Comparison of ENCODE assay signal across 9 cellular contexts in genomic region chrX:71514367-71515038, GRCh38. TPM values are rescaled to one million over a fixed set of nuclear protein-coding genes. Genes with fewer than 3 reads are reported as not detected.
DNase-seq lines count a peak whose midpoint lies in the region; ATAC-seq and TF ChIP-seq lines count a peak whose summit lies in the region.
"Had no signal": no experiment of that assay in that cellular context is flagged by ENCODE, and none has a peak within 500 bp of the region (broad histone marks: within the 10 kb centered on the region; RNA-seq: fewer than 3 reads in every experiment).

No MANE protein-coding gene starts in this region.

- H3K4me2 ChIP-seq in OCI-LY7 (ENCODE audit: low read length): no peak overlapping the region

- ATAC-seq in GM19023 (IDR thresholded peaks at IDR 0.05; ENCODE audit: unreplicated experiment) (peak; percentile 80), HG03442 (IDR thresholded peaks at IDR 0.05; ENCODE audit: unreplicated experiment) (peak; percentile 81)

- BruUV-seq in OCI-LY7 (replicated peaks; lab: Mats Ljungman, UMichigan): no TSS peak

- peaks cover 8% of the 10 kb centered on the region for H3K4me1 ChIP-seq in OCI-LY7 (ENCODE audit: insufficient read depth, low read length, poor library complexity, severe bottlenecking)

- H2AFZ ChIP-seq in OCI-LY7 (ENCODE audit: low read length): no peak overlapping the region

- H3K9me2 ChIP-seq in OCI-LY7 (ENCODE audit: insufficient read depth, low read length): no peaks in the 10 kb centered on the region

- no peak overlapping the region for H3K4me3 ChIP-seq in OCI-LY7 (ENCODE audit: low read depth, low read length, poor library complexity, severe bottlenecking)

- no peaks in the 10 kb centered on the region for H3K36me3 ChIP-seq in OCI-LY7 (ENCODE audit: insufficient read depth, low read length)

- intact Hi-C loops in OCI-LY7 (cut with micrococcal nuclease; ENCODE audit: unreplicated experiment): no loop called here

- no peak for TF ChIP-seq CTCF in OCI-LY7 (conservative IDR thresholded peaks at IDR 0.05; ENCODE audit: low read length)

- H3K36me3 Mint-ChIP-seq in activated naive CD8-positive, alpha-beta T cell: no peaks in the 10 kb centered on the region

- H3K4me3 Mint-ChIP-seq in activated naive CD8-positive, alpha-beta T cell: peak overlapping the region; percentile 70
- H3K4me3 Mint-ChIP-seq: activated T-cell treated with anti-CD3 and anti-CD28 coated beads, Interleukin-2, amount 50 U/mL, for 24 hours had no signal

- peak overlapping the region; percentile 82 for H3K27ac Mint-ChIP-seq in activated naive CD8-positive, alpha-beta T cell
- H3K27ac Mint-ChIP-seq: activated T-cell treated with anti-CD3 and anti-CD28 coated beads, Interleukin-2, amount 50 U/mL, for 24 hours had no signal

- peaks cover 23% of the 10 kb centered on the region for H3K4me1 Mint-ChIP-seq in activated naive CD8-positive, alpha-beta T cell (ENCODE audit: low read depth)

- POLR2A ChIA-PET in OCI-LY7 (lab: Charles Lee): interaction anchor here (0.6 to 1.4 kb wide), 2 partner anchors 18 to 29 kb away, joined by 3 to 5 read pairs; partner anchors contain the start of gene OGT

- H3K27me3 Mint-ChIP-seq in activated naive CD8-positive, alpha-beta T cell: no peaks in the 10 kb centered on the region

- CTCF ChIA-PET in OCI-LY7 (lab: Charles Lee; ENCODE audit: unreplicated experiment): no interaction called here

- no peaks in the 10 kb centered on the region for H3K9me3 Mint-ChIP-seq in activated naive CD8-positive, alpha-beta T cell (ENCODE audit: low read depth)

- no peaks in the 10 kb centered on the region for H4K20me1 ChIP-seq in OCI-LY7 (ENCODE audit: insufficient read depth, low read length)

- H3K9me3 ChIP-seq in OCI-LY7 (ENCODE audit: low read length): no peaks in the 10 kb centered on the region

- peak; percentile 10 for DNase-seq in AG20443 (ENCODE audit: low spot score)
- no peak for DNase-seq in NCI-H748 (lab: John Stamatoyannopoulos, UW; ENCODE audit: unreplicated experiment)
- DNase-seq in nucleus accumbens (lab: John Stamatoyannopoulos, UW): no peak
- no peak for DNase-seq in OCI-LY7 (ENCODE audit: low spot score)
- DNase-seq in islet precursor cell: no peak
- DNase-seq: activated T-cell treated with anti-CD3 and anti-CD28 coated beads, Interleukin-2, amount 50 U/mL, for 24 hours had no signal

- H3K79me2 ChIP-seq in OCI-LY7 (ENCODE audit: insufficient read depth, low read depth, low read length): no peaks in the 10 kb centered on the region

- no peak overlapping the region for H3K27ac ChIP-seq in OCI-LY7 (ENCODE audit: low read depth, low read length, poor library complexity, severe bottlenecking)

RNA-seq across cellular contexts. Expression of gene OGT, which starts 18.4 kb away (rescaled TPM):
- total RNA-seq in OCI-LY7 (2014; rRNA removed; shearing (Covaris generic)): 160 and 185 TPM in 2 replicates
- 291 and 387 TPM in 2 replicates for total RNA-seq in OCI-LY7 (2022)
